Comparison of ENCODE assay signal across 16 cellular contexts in the genomic region with DNA sequence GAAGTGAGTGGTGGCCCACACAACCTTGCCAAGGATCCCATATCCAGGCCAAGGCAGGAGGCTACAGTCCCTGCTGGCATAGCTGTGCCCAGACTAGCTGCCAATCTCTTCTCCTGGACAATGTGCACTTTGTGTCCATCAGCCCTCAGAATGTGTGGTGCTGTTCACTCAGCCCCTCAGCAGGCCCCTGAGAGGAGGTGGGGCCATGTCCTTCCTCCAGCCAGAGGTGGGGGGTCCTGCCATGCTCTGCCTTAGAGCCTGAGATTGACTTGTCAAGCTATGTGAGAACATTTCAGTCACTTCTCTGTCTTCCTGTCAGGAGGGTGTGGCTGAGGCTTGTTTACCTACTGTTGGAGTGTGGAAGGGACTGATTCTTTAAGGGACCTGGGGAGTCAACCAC. TPM values are rescaled to one million over a fixed set of nuclear protein-coding genes. Genes with fewer than 3 reads are reported as not detected.
DNase-seq lines count a peak whose midpoint lies in the region; ATAC-seq, FAIRE-seq and TF ChIP-seq lines count a peak whose summit lies in the region.
"Had no signal": no experiment of that assay in that cellular context is flagged by ENCODE, and none has a peak within 500 bp of the region (broad histone marks: within the 10 kb centered on the region; RNA-seq: fewer than 3 reads in every experiment).

No MANE protein-coding gene starts in this region.

- no peak overlapping the region for H3K27ac Mint-ChIP-seq in activated T-helper 2 cell treated with anti-CD3 and anti-CD28 coated beads, Interferon-gamma antibody, Interleukin-2, Interleukin-4, amounts not matched to agents 10 μg/mL and 5 μg/mL and 100 μg/mL, durations not matched to agents 14 hours and 24 hours and 36 hours
- H3K27ac Mint-ChIP-seq in endothelial cell (ENCODE audit: unreplicated experiment): no peak overlapping the region

- ATAC-seq in A549 (peak in 1 of 2 experiments; percentile 43; a peak in 3 of 6 replicates), GM21390 (IDR thresholded peaks at IDR 0.05; ENCODE audit: unreplicated experiment) (no peak)

- peaks cover 2% of the 10 kb centered on the region for H3K36me3 Mint-ChIP-seq in activated T-helper 2 cell treated with anti-CD3 and anti-CD28 coated beads, Interferon-gamma antibody, Interleukin-2, Interleukin-4, amounts not matched to agents 10 μg/mL and 5 μg/mL and 100 μg/mL, durations not matched to agents 14 hours and 24 hours and 36 hours (ENCODE audit: low read depth)
- H3K36me3 Mint-ChIP-seq in endothelial cell (ENCODE audit: low read depth, unreplicated experiment): peaks cover 3% of the 10 kb centered on the region

- peaks cover 7% of the 10 kb centered on the region; the same call in 2 of the 3 replicates for H3K4me1 ChIP-seq in A549

- intact Hi-C loops in activated T-helper 2 cell treated with anti-CD3 and anti-CD28 coated beads, Interferon-gamma antibody, Interleukin-2, Interleukin-4, amounts not matched to agents 10 μg/mL and 5 μg/mL and 100 μg/mL, durations not matched to agents 14 hours and 24 hours and 36 hours (cut with micrococcal nuclease): no loop called here

- peaks cover 48% of the 10 kb centered on the region for H3K4me1 Mint-ChIP-seq in activated T-helper 2 cell treated with anti-CD3 and anti-CD28 coated beads, Interferon-gamma antibody, Interleukin-2, Interleukin-4, amounts not matched to agents 10 μg/mL and 5 μg/mL and 100 μg/mL, durations not matched to agents 14 hours and 24 hours and 36 hours (ENCODE audit: low read depth)
- H3K4me1 Mint-ChIP-seq in endothelial cell (ENCODE audit: unreplicated experiment): peaks cover 12% of the 10 kb centered on the region

- CTCF ChIA-PET in A549 (lab: Yijun Ruan, JAX): interaction anchor here (1.3 to 2.4 kb wide), 2 partner anchors 8 to 21 kb away, joined by 3 to 12 read pairs; no protein-coding TSS in a partner anchor

- no peak overlapping the region for H3K4me3 ChIP-seq in A549

- DNase-seq in A549 (ENCODE audit: low read depth in 1 of 2, low spot score in 1 of 2) (no peak), GM12891 (ENCODE audit: insufficient read length, low spot score) (no peak), mesenteric fat pad (ENCODE audit: low spot score) (peak; percentile 51), endothelial cell (ENCODE audit: low spot score) (no peak), ureter (ENCODE audit: low spot score) (no peak), SW 1271 (lab: John Stamatoyannopoulos, UW) (no peak)
- DNase-seq in activated T-helper 2 cell treated with anti-CD3 and anti-CD28 coated beads, Interferon-gamma antibody, Interleukin-2, Interleukin-4, amounts not matched to agents 10 μg/mL and 5 μg/mL and 100 μg/mL, durations not matched to agents 14 hours and 24 hours and 36 hours (ENCODE audit: low spot score): no peak
- DNase-seq: activated naive CD4-positive, alpha-beta T cell treated with anti-CD3 and anti-CD28 coated beads, Interleukin-2, amount 50 U/mL, for 16 hours; NCI-H2081 treated with DMSO at 0.1 percent for 48 hours had no signal

- no peak for TF ChIP-seq RAD21 in A549 (conservative IDR thresholded peaks at IDR 0.05 in 1 of 2, IDR thresholded peaks at IDR 0.05 in 1 of 2)

- TF ChIP-seq CTCF in A549 (IDR thresholded peaks at IDR 0.05) (no peak), endothelial cell (IDR thresholded peaks at IDR 0.05; ENCODE audit: unreplicated experiment) (no peak)

- FAIRE-seq in A549 (lab: Jason Lieb, UNC) (no peak), GM12891 (lab: Jason Lieb, UNC) (peak; percentile 59)
- FAIRE-seq: HTR-8/SVneo had no signal

- TF ChIP-seq EP300 in A549 (IDR thresholded peaks at IDR 0.05): no peak

- no peak for TF ChIP-seq POLR2A in A549 (IDR thresholded peaks at IDR 0.05; ENCODE audit: low read length)
- TF ChIP-seq POLR2A in GM12891 (IDR thresholded peaks at IDR 0.05; ENCODE audit: low read depth, low read length): no peak

- H3K9me3 Mint-ChIP-seq in activated T-helper 2 cell treated with anti-CD3 and anti-CD28 coated beads, Interferon-gamma antibody, Interleukin-2, Interleukin-4, amounts not matched to agents 10 μg/mL and 5 μg/mL and 100 μg/mL, durations not matched to agents 14 hours and 24 hours and 36 hours: no peaks in the 10 kb centered on the region
- H3K9me3 Mint-ChIP-seq in endothelial cell (ENCODE audit: unreplicated experiment): no peaks in the 10 kb centered on the region

- POLR2A ChIA-PET in A549 (lab: Yijun Ruan, JAX): no interaction called here

- peak overlapping the region; percentile 15; the same call in 1 of the 3 replicates for H3K4me2 ChIP-seq in A549

- H3K9me3 ChIP-seq in A549: no peaks in the 10 kb centered on the region

- H3K27me3 Mint-ChIP-seq in activated T-helper 2 cell treated with anti-CD3 and anti-CD28 coated beads, Interferon-gamma antibody, Interleukin-2, Interleukin-4, amounts not matched to agents 10 μg/mL and 5 μg/mL and 100 μg/mL, durations not matched to agents 14 hours and 24 hours and 36 hours (ENCODE audit: low read depth): no peaks in the 10 kb centered on the region
- H3K27me3 Mint-ChIP-seq in endothelial cell (ENCODE audit: unreplicated experiment): peaks cover 3% of the 10 kb centered on the region

- peak overlapping the region; percentile 22 for H3K4me3 Mint-ChIP-seq in activated T-helper 2 cell treated with anti-CD3 and anti-CD28 coated beads, Interferon-gamma antibody, Interleukin-2, Interleukin-4, amounts not matched to agents 10 μg/mL and 5 μg/mL and 100 μg/mL, durations not matched to agents 14 hours and 24 hours and 36 hours (ENCODE audit: low read depth)
- H3K4me3 Mint-ChIP-seq in endothelial cell (ENCODE audit: unreplicated experiment): no peak overlapping the region

- no peak overlapping the region for H3K27ac ChIP-seq in A549
- H3K27ac ChIP-seq: C4-2B, RWPE1, VCaP had no signal

TF ChIP-seq in A549, 52 proteins besides CTCF, POLR2A, EP300 and RAD21 (continues in another document):
- TF ChIP-seq ZNF302 (CRISPR knock-in tag; IDR thresholded peaks at IDR 0.05) (no peak), BHLHE40 (IDR thresholded peaks at IDR 0.05; ENCODE audit: low read depth, low read length) (no peak), EHF (CRISPR knock-in tag; IDR thresholded peaks at IDR 0.05) (no peak)
- TF ChIP-seq, protein P1, sequence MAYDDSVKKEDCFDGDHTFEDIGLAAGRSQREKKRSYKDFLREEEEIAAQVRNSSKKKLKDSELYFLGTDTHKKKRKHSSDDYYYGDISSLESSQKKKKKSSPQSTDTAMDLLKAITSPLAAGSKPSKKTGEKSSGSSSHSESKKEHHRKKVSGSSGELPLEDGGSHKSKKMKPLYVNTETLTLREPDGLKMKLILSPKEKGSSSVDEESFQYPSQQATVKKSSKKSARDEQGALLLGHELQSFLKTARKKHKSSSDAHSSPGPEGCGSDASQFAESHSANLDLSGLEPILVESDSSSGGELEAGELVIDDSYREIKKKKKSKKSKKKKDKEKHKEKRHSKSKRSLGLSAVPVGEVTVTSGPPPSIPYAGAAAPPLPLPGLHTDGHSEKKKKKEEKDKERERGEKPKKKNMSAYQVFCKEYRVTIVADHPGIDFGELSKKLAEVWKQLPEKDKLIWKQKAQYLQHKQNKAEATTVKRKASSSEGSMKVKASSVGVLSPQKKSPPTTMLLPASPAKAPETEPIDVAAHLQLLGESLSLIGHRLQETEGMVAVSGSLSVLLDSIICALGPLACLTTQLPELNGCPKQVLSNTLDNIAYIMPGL (CRISPR knock-in tag; IDR thresholded peaks at IDR 0.05; ENCODE audit: borderline replicate concordance): no peak

TF ChIP-seq in GM12891, 5 proteins besides CTCF, POLR2A, EP300 and RAD21:
- no peak for TF ChIP-seq PAX5 (IDR thresholded peaks at IDR 0.05; ENCODE audit: insufficient read depth, low read length, severe bottlenecking)
- no peak for TF ChIP-seq TAF1 (IDR thresholded peaks at IDR 0.05; ENCODE audit: low read depth, low read length)
- no peak for TF ChIP-seq SPI1 (IDR thresholded peaks at IDR 0.05; ENCODE audit: low read depth, low read length)
- TF ChIP-seq POLR2AphosphoS5 (IDR thresholded peaks at IDR 0.05; ENCODE audit: low read depth, low read length): no peak
- TF ChIP-seq POU2F2 (IDR thresholded peaks at IDR 0.05; ENCODE audit: low read depth, low read length): no peak
TF ChIP-seq in GM12891: peak in this region for 0.

RNA-seq across cellular contexts. Expression of a gene that starts 1.4 kb away (rescaled TPM):
- polyA plus RNA-seq in A549 (2011; rRNA removed) (4.5 and 5.5 TPM in 2 replicates), A549 (2017; fragmentation: RNase III; extraction: RNeasy Plus Mini Kit Qiagen cat#74134 plus additional on column Dnase treatment) (4.6 to 6.2 TPM (median 4.9 TPM) in 3 replicates)
- 5.2 and 5.9 TPM in 2 replicates for polyA plus RNA-seq in A549 (2012; cell fraction: cytosol; rRNA removed)
- polyA plus RNA-seq in A549 (2012; cell fraction: nucleus; rRNA removed): 4.7 and 7.4 TPM in 2 replicates
- 2.7 and 3.6 TPM in 2 replicates for polyA minus RNA-seq in A549 (2011; rRNA and poly(A)+ RNA removed)
- 44.5 TPM for polyA plus RNA-seq in GM12891 (2012; ENCODE audit: low read depth, missing spikeins)
- 2.2 and 2.6 TPM in 2 replicates for total RNA-seq in activated T-helper 2 cell treated with anti-CD3 and anti-CD28 coated beads, Interferon-gamma antibody, Interleukin-2, Interleukin-4, amounts not matched to agents 10 μg/mL and 5 μg/mL and 100 μg/mL, durations not matched to agents 14 hours and 24 hours and 36 hours
- total RNA-seq in mesenteric fat pad (40.8 TPM), endothelial cell (ENCODE audit: unreplicated experiment) (0.67 TPM), ureter (3.8 TPM)
- total RNA-seq: dermis microvascular lymphatic vessel endothelial cell, osteocyte had no signal

RNA-seq across cellular contexts. Expression of a gene that starts 46.8 kb away (rescaled TPM):
- 147 and 189 TPM in 2 replicates for polyA plus RNA-seq in A549 (2011; rRNA removed)
- polyA plus RNA-seq in A549 (2012; cell fraction: cytosol; rRNA removed): 37.2 and 44.0 TPM in 2 replicates
- polyA plus RNA-seq in A549 (2012; cell fraction: nucleus; rRNA removed): 9.9 and 21.1 TPM in 2 replicates
- polyA plus RNA-seq in A549 (2017; fragmentation: RNase III; extraction: RNeasy Plus Mini Kit Qiagen cat#74134 plus additional on column Dnase treatment): 180 to 207 TPM (median 198 TPM) in 3 replicates
- polyA minus RNA-seq in A549 (2011; rRNA and poly(A)+ RNA removed): 52.7 and 59.0 TPM in 2 replicates
- polyA plus RNA-seq in GM12891 (2012; ENCODE audit: low read depth, missing spikeins): 240 TPM
- total RNA-seq in activated T-helper 2 cell treated with anti-CD3 and anti-CD28 coated beads, Interferon-gamma antibody, Interleukin-2, Interleukin-4, amounts not matched to agents 10 μg/mL and 5 μg/mL and 100 μg/mL, durations not matched to agents 14 hours and 24 hours and 36 hours: 160 and 169 TPM in 2 replicates
- 109 TPM for total RNA-seq in mesenteric fat pad
- 142 TPM for total RNA-seq in endothelial cell (ENCODE audit: unreplicated experiment)
- 77.7 TPM for total RNA-seq in ureter
